Comparison of ENCODE assay signal across 9 cellular contexts in genomic region chr7:129258649-129259389, GRCh38. TPM values are rescaled to one million over a fixed set of nuclear protein-coding genes. Genes with fewer than 3 reads are reported as not detected.
DNase-seq lines count a peak whose midpoint lies in the region; ATAC-seq and TF ChIP-seq lines count a peak whose summit lies in the region.
"Had no signal": no experiment of that assay in that cellular context is flagged by ENCODE, and none has a peak within 500 bp of the region (broad histone marks: within the 10 kb centered on the region; RNA-seq: fewer than 3 reads in every experiment).

No MANE protein-coding gene starts in this region.

- no peak for TF ChIP-seq EP300 in tibial nerve (IDR thresholded peaks at IDR 0.05)

- intact Hi-C loops in A673 (cut with micrococcal nuclease; ENCODE audit: unreplicated experiment) = no loop called here
- intact Hi-C loops in activated CD8-positive, alpha-beta T cell treated with anti-CD3 and anti-CD28 coated beads for 36 hours (cut with micrococcal nuclease) = no loop called here

- H3K4me1 Mint-ChIP-seq in activated CD8-positive, alpha-beta T cell treated with anti-CD3 and anti-CD28 coated beads for 36 hours (ENCODE audit: low read depth) = peaks cover 16% of the 10 kb centered on the region

- 59 to 61% methylated on average over 4 of the region's 4 CpGs for WGBS in tibial nerve, 2 donors

- H3K4me3 ChIP-seq in A673 (ENCODE audit: low read depth, low read length, poor library complexity, severe bottlenecking) = peak overlapping the region; percentile 17
- no peak overlapping the region for H3K4me3 ChIP-seq in tibial nerve

- H3K4me3 Mint-ChIP-seq in activated CD8-positive, alpha-beta T cell treated with anti-CD3 and anti-CD28 coated beads for 36 hours = no peak overlapping the region

- peak overlapping the region; percentile 39 for H3K27ac Mint-ChIP-seq in activated CD8-positive, alpha-beta T cell treated with anti-CD3 and anti-CD28 coated beads for 36 hours

- H3K9me3 ChIP-seq in A673 (ENCODE audit: low read depth, low read length, poor library complexity, severe bottlenecking) = no peaks in the 10 kb centered on the region
- H3K9me3 ChIP-seq in tibial nerve = no peaks in the 10 kb centered on the region

- no peaks in the 10 kb centered on the region for H3K27me3 Mint-ChIP-seq in activated CD8-positive, alpha-beta T cell treated with anti-CD3 and anti-CD28 coated beads for 36 hours

- TF ChIP-seq CTCF in A673 (conservative IDR thresholded peaks at IDR 0.05; ENCODE audit: low read depth, low read length) (no peak), tibial nerve (IDR thresholded peaks at IDR 0.05) (no peak)
- TF ChIP-seq CTCF in activated CD8-positive, alpha-beta T cell treated with anti-CD3 and anti-CD28 coated beads for 36 hours (IDR thresholded peaks at IDR 0.05) = no peak

- no peaks in the 10 kb centered on the region for H3K36me3 ChIP-seq in A673 (ENCODE audit: insufficient read depth, low read length, poor library complexity, severe bottlenecking)
- H3K36me3 ChIP-seq in tibial nerve = no peaks in the 10 kb centered on the region

- peaks cover 35% of the 10 kb centered on the region for H3K4me1 ChIP-seq in A673 (ENCODE audit: insufficient read depth, low read length, poor library complexity, severe bottlenecking)
- peaks cover 0 to 22% (median 6%) of the 10 kb centered on the region in 4 donors for H3K4me1 ChIP-seq in tibial nerve

- BruUV-seq in A673 (replicated peaks; lab: Mats Ljungman, UMichigan) = TSS peak; percentile 63

- H3K27me3 ChIP-seq in A673 (replicated peaks; ENCODE audit: insufficient read depth, low read depth, low read length, poor library complexity) (no peaks in the 10 kb centered on the region), tibial nerve (no peaks in the 10 kb centered on the region)

- DNase-seq in A673 (ENCODE audit: low spot score) (peak; percentile 95), EH (ENCODE audit: low read depth) (peak; percentile 15), iPS-NIHi11 (ENCODE audit: low spot score) (peak; percentile 86), epidermal melanocyte (ENCODE audit: insufficient read length, low spot score) (no peak), tibial nerve (ENCODE audit: low spot score in 2 of 2) (no peak)
- no peak for DNase-seq in activated CD8-positive, alpha-beta T cell treated with anti-CD3 and anti-CD28 coated beads for 36 hours
- DNase-seq: activated naive CD4-positive, alpha-beta T cell had no signal

- TF ChIP-seq POLR2A in tibial nerve (IDR thresholded peaks at IDR 0.05) = no peak

- CTCF ChIA-PET in A673 (lab: Charles Lee) = interaction anchor here (0.6 to 0.7 kb wide), 2 partner anchors 34 to 38 kb away, joined by 3 to 7 read pairs; partner anchors contain the start of gene AHCYL2
- CTCF ChIA-PET in activated CD8-positive, alpha-beta T cell treated with anti-CD3 and anti-CD28 coated beads for 36 hours (lab: Charles Lee) = interaction anchor here (0.9 to 8.1 kb wide), 7 partner anchors 9 to 48 kb away, joined by 3 to 60 read pairs (median 4); no protein-coding TSS in a partner anchor

- POLR2A ChIA-PET in A673 (lab: Charles Lee; ENCODE audit: low non-redundant PET) = interaction anchor here (0.5 to 0.6 kb wide), 2 partner anchors 28 to 36 kb away, joined by 3 to 6 read pairs; no protein-coding TSS in a partner anchor
- POLR2A ChIA-PET in activated CD8-positive, alpha-beta T cell treated with anti-CD3 and anti-CD28 coated beads for 36 hours (lab: Charles Lee) = interaction anchor here (1.0 to 2.0 kb wide), 3 partner anchors 34 to 227 kb away, joined by 3 to 6 read pairs (median 3); partner anchors contain the start of gene AHCYL2

- no peaks in the 10 kb centered on the region for H3K9me3 Mint-ChIP-seq in activated CD8-positive, alpha-beta T cell treated with anti-CD3 and anti-CD28 coated beads for 36 hours

- H3K27ac ChIP-seq in A673 (ENCODE audit: low read depth, low read length, poor library complexity, severe bottlenecking) (peak overlapping the region; percentile 88), tibial nerve (peak overlapping the region in 1 of 4 donors; percentile 2)

- no peak for ATAC-seq in activated CD8-positive, alpha-beta T cell treated with anti-CD3 and anti-CD28 coated beads for 36 hours
- ATAC-seq in GM18517 (IDR thresholded peaks at IDR 0.05; ENCODE audit: unreplicated experiment) (no peak), HG03139 (IDR thresholded peaks at IDR 0.05; ENCODE audit: unreplicated experiment) (no peak)

- peaks cover 2% of the 10 kb centered on the region for H3K36me3 Mint-ChIP-seq in activated CD8-positive, alpha-beta T cell treated with anti-CD3 and anti-CD28 coated beads for 36 hours (ENCODE audit: low read depth)

RNA-seq across cellular contexts. Expression of gene AHCYL2, which starts 34.0 kb away (rescaled TPM):
- total RNA-seq in A673 (2021) = 27.2 and 35.2 TPM in 2 replicates
- total RNA-seq in activated CD8-positive, alpha-beta T cell treated with anti-CD3 and anti-CD28 coated beads for 36 hours = 1 to 10 TPM; 8.1 to 9.6 TPM
- total RNA-seq in tibial nerve = 10 to 100 TPM; 21.6 to 42.9 (median 30.9) TPM

Comparison
In these comparisons a context has a peak if more than half of its experiments do, and no peak if none do; other contexts are left out.
1. DNase-seq: peak in A673 (single experiment), EH (single experiment) and iPS-NIHi11 (single experiment); none in activated CD8-positive, alpha-beta T cell treated with anti-CD3 and anti-CD28 coated beads for 36 hours (single experiment), epidermal melanocyte (single experiment) and tibial nerve (0 of 2).